ENCODE assay signal across 8 cellular contexts in the genomic region with DNA sequence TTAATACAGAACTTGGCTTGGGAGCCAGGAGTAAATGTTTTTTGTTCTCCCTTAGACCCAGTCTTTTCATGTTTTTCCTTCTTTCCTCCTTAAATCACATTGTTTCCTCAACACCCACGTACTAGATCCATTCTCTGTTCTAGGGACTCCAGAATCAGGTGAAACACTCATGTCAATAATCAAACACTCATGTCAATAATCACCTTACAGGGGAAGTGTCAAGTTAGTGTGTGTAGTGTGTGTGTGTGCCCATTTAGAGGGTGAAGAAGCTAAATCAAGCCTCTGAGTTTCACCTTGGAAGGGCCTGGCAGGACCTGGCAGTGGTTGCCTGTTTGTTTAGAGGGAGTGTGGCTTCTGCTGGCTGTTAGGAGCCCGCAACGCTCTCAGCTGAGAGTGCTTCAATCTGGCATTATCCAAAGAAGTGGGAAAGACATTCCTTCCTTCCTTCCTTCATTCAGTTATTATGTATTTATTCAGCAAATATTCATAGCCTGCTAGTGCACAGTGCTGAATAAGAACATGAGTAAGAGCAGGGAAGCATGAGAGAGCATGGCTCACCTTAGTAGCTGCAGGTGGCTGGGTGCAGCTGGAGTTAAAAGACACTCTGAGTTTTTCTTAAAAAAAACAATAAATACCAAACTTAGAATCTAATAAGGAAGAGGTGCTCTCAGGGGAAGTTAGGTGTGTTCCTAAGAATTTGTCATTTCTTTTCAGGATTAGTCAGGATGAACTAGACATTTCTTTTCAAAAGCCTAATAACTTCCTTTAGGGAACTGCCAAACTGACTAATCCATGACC. TPM values are rescaled to one million over a fixed set of nuclear protein-coding genes. Genes with fewer than 3 reads are reported as not detected.
DNase-seq lines count a peak whose midpoint lies in the region; ATAC-seq, FAIRE-seq and TF ChIP-seq lines count a peak whose summit lies in the region.

No MANE protein-coding gene starts in this region.

- peaks cover 5% of the 10 kb centered on the region for H3K27me3 Mint-ChIP-seq in activated CD4-positive, alpha-beta T cell treated with anti-CD3 and anti-CD28 coated beads, Interleukin-2, amount 10 ng/mL, durations not matched to agents 24 days and 14 days

- no peak for TF ChIP-seq RAD21 in H1 (IDR thresholded peaks at IDR 0.05 in 1 of 2, conservative IDR thresholded peaks at IDR 0.05 in 1 of 2; ENCODE audit: low read depth in 2 of 2, low read length in 2 of 2)

- DNase-seq in activated CD4-positive, alpha-beta T cell treated with anti-CD3 and anti-CD28 coated beads, Interleukin-2, amount 10 ng/mL, durations not matched to agents 24 days and 14 days = peak; percentile 60
- DNase-seq in activated CD4-positive, alpha-beta T cell treated with anti-CD3 and anti-CD28 coated beads, Interleukin-2, amount 50 U/mL, for 4 hours = no peak
- no peak for DNase-seq in Peyer's patch
- no peak for DNase-seq in H1 (ENCODE audit: low read depth in 1 of 2, low spot score in 2 of 2)
- no peak for DNase-seq in omental fat pad (ENCODE audit: low spot score)
- no peak for DNase-seq in HuH-7 (ENCODE audit: low spot score)
- DNase-seq in AG08395 (ENCODE audit: low spot score) = no peak

- H2BK120ac ChIP-seq in H1 (replicated peaks; ENCODE audit: low read depth, low read length) = no peak overlapping the region

- CTCF ChIA-PET in H1 (lab: Charles Lee; ENCODE audit: partially characterized antibody) = interaction anchor here (0.6 to 1.2 kb wide), 6 partner anchors 8 to 1109 kb away, joined by 3 to 5 read pairs (median 4); no protein-coding TSS in a partner anchor

- H2AFZ ChIP-seq in H1 (ENCODE audit: low read length) = peak overlapping the region; percentile 25; the same call in 1 of the 2 replicates

- H3K18ac ChIP-seq in H1 (ENCODE audit: extremely low read depth, low read length) = no peak overlapping the region

- H3K79me2 ChIP-seq in H1 (ENCODE audit: control insufficient read depth in 1 of 2, insufficient read depth in 2 of 2, low read length in 2 of 2) = peaks cover 0 to 38% of the 10 kb centered on the region in 2 experiments

- no peak overlapping the region for H2BK20ac ChIP-seq in H1 (ENCODE audit: low read length)

- H3K9me3 Mint-ChIP-seq in activated CD4-positive, alpha-beta T cell treated with anti-CD3 and anti-CD28 coated beads, Interleukin-2, amount 10 ng/mL, durations not matched to agents 24 days and 14 days = no peaks in the 10 kb centered on the region

- H3K27ac ChIP-seq in Peyer's patch (peak overlapping the region; percentile 92 to 99 (median 96)), H1 (ENCODE audit: low read depth, low read length) (peak overlapping the region; percentile 52; the same call in 1 of the 2 replicates)

- no peak overlapping the region for H4K8ac ChIP-seq in H1 (ENCODE audit: extremely low read depth, insufficient read depth, low read length)

- peak overlapping the region in 1 of 4 donors; percentile 78 for H3K4me3 ChIP-seq in Peyer's patch
- peak overlapping the region in 1 of 4 experiments; percentile 86; a peak in 2 of 8 replicates for H3K4me3 ChIP-seq in H1 (ENCODE audit: extremely low read depth in 1 of 4, insufficient read depth in 2 of 4, low read depth in 3 of 4, low read length in 4 of 4)

- intact Hi-C loops in activated CD4-positive, alpha-beta T cell treated with anti-CD3 and anti-CD28 coated beads, Interleukin-2, amount 10 ng/mL, durations not matched to agents 24 days and 14 days (cut with micrococcal nuclease) = loop anchor here (1.0 to 5.0 kb wide), 9 partner anchors 71 to 1045 kb away; a partner anchor contains a TSS

- H2BK15ac ChIP-seq in H1 (ENCODE audit: low read length) = peak overlapping the region; percentile 74; the same call in 1 of the 2 replicates

- peaks cover 27% of the 10 kb centered on the region for H3K4me1 Mint-ChIP-seq in activated CD4-positive, alpha-beta T cell treated with anti-CD3 and anti-CD28 coated beads, Interleukin-2, amount 10 ng/mL, durations not matched to agents 24 days and 14 days

- peak overlapping the region; percentile 49 for H4K5ac ChIP-seq in H1 (ENCODE audit: insufficient read length, low read depth, low read length)

- H3K4me1 ChIP-seq in Peyer's patch (peaks cover 0 to 25% (median 10%) of the 10 kb centered on the region in 4 donors), H1 (replicated peaks in 1 of 4; ENCODE audit: control insufficient read depth in 3 of 4, insufficient read depth in 4 of 4, low read length in 3 of 4) (peaks cover 3 to 13% (median 4%) of the 10 kb centered on the region in 4 experiments; a peak in 6 of 7 replicates)

- H3K27ac Mint-ChIP-seq in activated CD4-positive, alpha-beta T cell treated with anti-CD3 and anti-CD28 coated beads, Interleukin-2, amount 10 ng/mL, durations not matched to agents 24 days and 14 days = peak overlapping the region; percentile 98

- H3K36me3 ChIP-seq in Peyer's patch (no peaks in the 10 kb centered on the region), H1 (ENCODE audit: control insufficient read depth in 2 of 4, insufficient read depth in 4 of 4, low read length in 3 of 4) (no peaks in the 10 kb centered on the region)

- ATAC-seq in omental fat pad (ENCODE audit: low FRiP score) = peak; percentile 45
- no peak for ATAC-seq in HG03045 (IDR thresholded peaks at IDR 0.05; ENCODE audit: unreplicated experiment)

- peaks cover 0 to 2% of the 10 kb centered on the region in 2 experiments for H4K20me1 ChIP-seq in H1 (replicated peaks in 1 of 2; ENCODE audit: control insufficient read depth in 1 of 2, insufficient read depth in 2 of 2, low read length in 2 of 2)

- TF ChIP-seq POLR2A in Peyer's patch (IDR thresholded peaks at IDR 0.05) = peak in 1 of 2 donors; percentile 14
- TF ChIP-seq POLR2A in H1 (IDR thresholded peaks at IDR 0.05; ENCODE audit: control extremely low read depth in 1 of 2, low read depth in 2 of 2, low read length in 2 of 2) = no peak

- no peak overlapping the region for H3K23ac ChIP-seq in H1 (ENCODE audit: insufficient read length)

- no peak for FAIRE-seq in H1 (lab: Jason Lieb, UNC)

- H3K27me3 ChIP-seq in Peyer's patch (no peaks in the 10 kb centered on the region), H1 (replicated peaks in 1 of 4; ENCODE audit: control insufficient read depth in 3 of 4, extremely low read depth in 1 of 4, insufficient read depth in 3 of 4, low read length in 3 of 4) (no peaks in the 10 kb centered on the region)

- H2AK5ac ChIP-seq in H1 (ENCODE audit: low read depth, low read length) = peak overlapping the region; percentile 79; the same call in 1 of the 2 replicates

- no peaks in the 10 kb centered on the region for H3K79me1 ChIP-seq in H1 (ENCODE audit: low read depth, low read length)

- H3K56ac ChIP-seq in H1 (replicated peaks; ENCODE audit: insufficient read length, low read depth, low read length) = no peak overlapping the region

- peaks cover 18% of the 10 kb centered on the region for H3K36me3 Mint-ChIP-seq in activated CD4-positive, alpha-beta T cell treated with anti-CD3 and anti-CD28 coated beads, Interleukin-2, amount 10 ng/mL, durations not matched to agents 24 days and 14 days (ENCODE audit: low read depth)

- H3K9me3 ChIP-seq in Peyer's patch = no peaks in the 10 kb centered on the region
- H3K9me3 ChIP-seq in H1 (ENCODE audit: insufficient read depth in 2 of 2, low read depth in 1 of 2, low read length in 1 of 2) = no peaks in the 10 kb centered on the region

- H4K91ac ChIP-seq in H1 (replicated peaks; ENCODE audit: insufficient read length, low read length) = peak overlapping the region; percentile 85

- no peak for TF ChIP-seq EP300 in H1 (IDR thresholded peaks at IDR 0.05; ENCODE audit: borderline replicate concordance in 1 of 2, low read depth in 2 of 2, low read length in 2 of 2)

- TF ChIP-seq CTCF in Peyer's patch (IDR thresholded peaks at IDR 0.05) (no peak), H1 (IDR thresholded peaks at IDR 0.05; ENCODE audit: control extremely low read depth in 1 of 3, insufficient read depth in 1 of 3, low read depth in 1 of 3, low read length in 3 of 3) (no peak), omental fat pad (IDR thresholded peaks at IDR 0.05) (no peak)

- POLR2A ChIA-PET in H1 (lab: Charles Lee; ENCODE audit: partially characterized antibody) = interaction anchor here (0.8 to 5.5 kb wide), 15 partner anchors 9 to 148 kb away, joined by 3 to 61 read pairs (median 9); a partner anchor contains a TSS

- no peak overlapping the region; a peak in 3 of 7 replicates for H3K9ac ChIP-seq in H1 (replicated peaks in 1 of 4; ENCODE audit: extremely low read depth in 1 of 4, low read depth in 3 of 4, low read length in 3 of 4)

- peak overlapping the region; percentile 87 to 91 for H3K4me2 ChIP-seq in H1 (ENCODE audit: insufficient read depth in 1 of 2, low read depth in 2 of 2, low read length in 2 of 2)

- H3K14ac ChIP-seq in H1 (ENCODE audit: insufficient read length) = no peak overlapping the region

- peak overlapping the region; percentile 96 for H3K4me3 Mint-ChIP-seq in activated CD4-positive, alpha-beta T cell treated with anti-CD3 and anti-CD28 coated beads, Interleukin-2, amount 10 ng/mL, durations not matched to agents 24 days and 14 days

- 79% methylated on average over 3 of the region's 3 CpGs; no CpG with 5 or more reads in 1 of the 2 experiments for WGBS in H1 (ENCODE audit: extremely low coverage in 1 of 2, insufficient coverage in 1 of 2, insufficient read length in 1 of 2, insufficient replicate concordance in 2 of 2, low coverage in 1 of 2, low lambda C conversion rate in 2 of 2, missing lambda C conversion rate in 1 of 2), 2 experiments

- 0 out of 2 replicates have a peak overlapping the region, but pooled peaks have one; percentile 2 for H2BK5ac ChIP-seq in H1 (ENCODE audit: low read depth, low read length)

- no peak overlapping the region for H3K4ac ChIP-seq in H1 (replicated peaks; ENCODE audit: insufficient read length, low read depth, low read length)

- H3K23me2 ChIP-seq in H1 (ENCODE audit: low read depth, low read length) = peaks cover 3% of the 10 kb centered on the region

- peak overlapping the region; percentile 82; the same call in 1 of the 2 replicates for H2BK12ac ChIP-seq in H1 (ENCODE audit: low read depth, low read length)

TF ChIP-seq in H1, 55 proteins besides CTCF, POLR2A, EP300 and RAD21 (continues in another document):
- no peak for TF ChIP-seq BRCA1 (IDR thresholded peaks at IDR 0.05; ENCODE audit: low read depth, low read length)
- no peak for TF ChIP-seq SAP30 (IDR thresholded peaks at IDR 0.05; ENCODE audit: insufficient read depth, insufficient replicate concordance, low read length)

RNA-seq across cellular contexts. Expression of a gene that starts 17.6 kb away (rescaled TPM):
- total RNA-seq in activated CD4-positive, alpha-beta T cell treated with anti-CD3 and anti-CD28 coated beads, Interleukin-2, amount 10 ng/mL, durations not matched to agents 24 days and 14 days = 9.0 and 9.7 TPM in 2 replicates
- total RNA-seq in Peyer's patch (10 to 100 TPM; 17.2 to 52.0 (median 23.4) TPM), omental fat pad (10 to 100 TPM; 11.2 to 44.4 (median 19.6) TPM)
- total RNA-seq in H1 (2021; fragmentation: NEBNext Ultra II Directional; extraction: Animal tissue kit (Norgen Biotek cat#: 25700)) = 2.2 and 2.8 TPM in 2 replicates
- polyA plus RNA-seq in H1 (2011; rRNA removed) = 1.0 and 1.2 TPM in 2 replicates
- 2.6 TPM for polyA plus RNA-seq in H1 (2011; cell fraction: cytosol; rRNA removed)
- polyA plus RNA-seq in H1 (2011; cell fraction: nucleus; rRNA removed) = 1.2 TPM
- polyA plus RNA-seq in H1 (2012, experiment 1 of 2) = 1.8 to 2.6 TPM (median 1.9 TPM) in 4 replicates
- 0.34 TPM for polyA plus RNA-seq in H1 (2012, experiment 2 of 2)
- 1.0 TPM for polyA plus RNA-seq in H1 (2013, experiment 1 of 2)
- polyA plus RNA-seq in H1 (2013, experiment 2 of 2) = 1.1 TPM
- 1.8 and 2.5 TPM in 2 replicates for polyA minus RNA-seq in H1 (2011; rRNA and poly(A)+ RNA removed)
- polyA minus RNA-seq in H1 (2011; cell fraction: cytosol; rRNA and poly(A)+ RNA removed) = 2.3 TPM
- polyA minus RNA-seq in H1 (2011; cell fraction: nucleus; rRNA and poly(A)+ RNA removed) = 9.2 TPM
